Comparison of ENCODE assay signal across 8 cellular contexts in the genomic region with DNA sequence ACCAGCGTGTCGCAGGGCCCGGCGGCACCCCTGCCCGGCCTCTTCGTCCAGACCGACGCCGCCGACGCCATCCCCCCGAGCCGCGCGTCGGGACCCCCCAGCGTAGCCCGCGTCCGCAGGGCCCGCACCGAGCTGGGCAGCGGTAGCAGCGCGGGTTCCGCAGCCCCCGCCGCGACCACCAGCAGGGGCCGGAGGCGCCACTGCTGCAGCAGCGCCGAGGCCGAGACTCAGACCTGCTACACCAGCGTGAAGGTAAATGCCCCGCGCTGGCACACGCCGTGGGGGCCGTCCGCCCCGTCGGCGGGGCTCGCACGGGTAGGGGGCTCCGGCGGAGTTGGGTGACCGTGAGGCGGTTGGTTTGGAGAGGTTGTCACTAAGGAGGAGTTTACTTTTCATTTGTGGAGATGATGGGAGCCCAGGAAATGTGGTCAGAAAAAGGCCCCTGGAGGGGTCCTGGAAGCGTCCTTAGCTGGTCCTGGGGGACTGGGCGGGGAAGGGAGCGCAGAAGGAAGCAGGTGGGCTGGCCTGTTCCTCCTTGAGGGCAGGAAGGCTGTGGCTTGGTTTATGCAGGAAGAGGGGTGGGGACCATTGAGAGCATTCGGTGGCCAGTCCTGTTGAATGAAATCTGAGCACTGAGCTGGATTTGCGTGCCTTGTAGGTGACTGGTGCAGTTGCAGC. TPM values are rescaled to one million over a fixed set of nuclear protein-coding genes. Genes with fewer than 3 reads are reported as not detected.
DNase-seq lines count a peak whose midpoint lies in the region; ATAC-seq and TF ChIP-seq lines count a peak whose summit lies in the region.

No MANE protein-coding gene starts in this region.

- H3K36me3 ChIP-seq in iPS-18a (ENCODE audit: control insufficient read depth, low read depth, low read length), result no peaks in the 10 kb centered on the region

- H3K4me3 ChIP-seq in iPS-18a (ENCODE audit: low read length), result peak overlapping the region; percentile 57

- no peaks in the 10 kb centered on the region for H3K9me3 ChIP-seq in iPS-18a (ENCODE audit: control insufficient read depth, low read depth, low read length)

- no peak overlapping the region for H3K27ac Mint-ChIP-seq in activated B cell treated with CpG ODN at 0.5 μM for 24 hours
- H3K27ac Mint-ChIP-seq in stimulated activated naive CD8-positive, alpha-beta T cell treated with anti-CD3 and anti-CD28 coated beads, Interleukin-15, amount 100 ng/mL, for 72 hours, result no peak overlapping the region

- no peak for TF ChIP-seq CTCF in activated B cell treated with CpG ODN at 0.5 μM for 24 hours (IDR thresholded peaks at IDR 0.05)

- intact Hi-C loops in activated B cell treated with CpG ODN at 0.5 μM for 24 hours (cut with micrococcal nuclease), result no loop called here

- CTCF ChIA-PET in activated B cell treated with CpG ODN at 0.5 μM for 24 hours (lab: Charles Lee), result no interaction called here

- peaks cover 3% of the 10 kb centered on the region for H3K4me1 ChIP-seq in iPS-18a (ENCODE audit: control insufficient read depth, low read depth, low read length)

- no peak overlapping the region for H3K9ac ChIP-seq in iPS-18a (ENCODE audit: low read length)

- ATAC-seq in activated B cell treated with CpG ODN at 0.5 μM for 24 hours (ENCODE audit: low read depth), result no peak
- peak; percentile 48 for ATAC-seq in stimulated activated naive CD8-positive, alpha-beta T cell treated with anti-CD3 and anti-CD28 coated beads, Interleukin-15, amount 100 ng/mL, for 72 hours
- no peak for ATAC-seq in GM18861 (IDR thresholded peaks at IDR 0.05; ENCODE audit: unreplicated experiment)
- no peak for ATAC-seq in HG02870 (IDR thresholded peaks at IDR 0.05; ENCODE audit: unreplicated experiment)
- no peak for ATAC-seq in GM18511 (IDR thresholded peaks at IDR 0.05; ENCODE audit: unreplicated experiment)

- H3K27me3 ChIP-seq in iPS-18a (ENCODE audit: control insufficient read depth, insufficient read depth, low read length), result peaks cover 68% of the 10 kb centered on the region

- H3K27me3 Mint-ChIP-seq in activated B cell treated with CpG ODN at 0.5 μM for 24 hours, result peaks cover 59% of the 10 kb centered on the region
- peaks cover 82% of the 10 kb centered on the region for H3K27me3 Mint-ChIP-seq in stimulated activated naive CD8-positive, alpha-beta T cell treated with anti-CD3 and anti-CD28 coated beads, Interleukin-15, amount 100 ng/mL, for 72 hours

- DNase-seq in DMS53 (lab: John Stamatoyannopoulos, UW) (peak; percentile 47), DMS53 treated with DMSO at 0.1 percent for 48 hours (lab: John Stamatoyannopoulos, UW; ENCODE audit: unreplicated experiment) (no peak), activated B cell treated with CpG ODN at 0.5 μM for 24 hours (no peak)
- peak in 1 of 2 donors; percentile 7 for DNase-seq in stimulated activated naive CD8-positive, alpha-beta T cell treated with anti-CD3 and anti-CD28 coated beads, Interleukin-15, amount 100 ng/mL, for 72 hours

- POLR2A ChIA-PET in activated B cell treated with CpG ODN at 0.5 μM for 24 hours (lab: Charles Lee), result no interaction called here

- peaks cover 14% of the 10 kb centered on the region for H3K4me1 Mint-ChIP-seq in activated B cell treated with CpG ODN at 0.5 μM for 24 hours
- H3K4me1 Mint-ChIP-seq in stimulated activated naive CD8-positive, alpha-beta T cell treated with anti-CD3 and anti-CD28 coated beads, Interleukin-15, amount 100 ng/mL, for 72 hours, result peaks cover 18% of the 10 kb centered on the region

- no peaks in the 10 kb centered on the region for H3K9me3 Mint-ChIP-seq in activated B cell treated with CpG ODN at 0.5 μM for 24 hours
- no peaks in the 10 kb centered on the region for H3K9me3 Mint-ChIP-seq in stimulated activated naive CD8-positive, alpha-beta T cell treated with anti-CD3 and anti-CD28 coated beads, Interleukin-15, amount 100 ng/mL, for 72 hours

- peak overlapping the region; percentile 67 for H3K4me3 Mint-ChIP-seq in activated B cell treated with CpG ODN at 0.5 μM for 24 hours
- peak overlapping the region; percentile 75 to 78 for H3K4me3 Mint-ChIP-seq in stimulated activated naive CD8-positive, alpha-beta T cell treated with anti-CD3 and anti-CD28 coated beads, Interleukin-15, amount 100 ng/mL, for 72 hours

- H3K36me3 Mint-ChIP-seq in activated B cell treated with CpG ODN at 0.5 μM for 24 hours (ENCODE audit: low read depth), result no peaks in the 10 kb centered on the region

- no peak overlapping the region for H3K27ac ChIP-seq in iPS-18a (ENCODE audit: low read length)

RNA-seq across cellular contexts. Expression of a gene that starts 0.7 kb away (rescaled TPM):
- total RNA-seq in activated B cell treated with CpG ODN at 0.5 μM for 24 hours, result not detected in 2 replicates
